19 cellular contexts compared by ENCODE assay signal in the genomic region with DNA sequence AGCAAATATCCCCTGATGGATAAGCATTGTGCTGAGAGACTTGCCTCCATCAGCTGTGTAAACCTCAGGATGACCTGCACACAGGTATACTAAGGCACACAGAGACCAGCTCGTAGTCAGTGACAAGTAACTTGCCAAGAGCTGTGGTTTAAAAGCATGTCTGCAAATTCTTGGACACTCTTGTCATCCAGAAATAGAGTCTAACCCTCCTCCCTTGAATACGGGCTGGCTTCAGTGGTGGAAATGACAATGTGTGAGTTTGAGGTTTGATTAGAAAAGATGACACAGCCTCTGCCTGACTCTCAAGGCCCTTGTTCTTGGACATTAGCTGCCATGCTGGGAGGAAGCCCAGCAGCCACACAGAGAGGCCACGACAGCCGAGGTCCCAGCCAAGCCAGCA.
DNase-seq lines count a peak whose midpoint lies in the region; FAIRE-seq and TF ChIP-seq lines count a peak whose summit lies in the region.
"Had no signal": no experiment of that assay in that cellular context is flagged by ENCODE, and none has a peak within 500 bp of the region (broad histone marks: within the 10 kb centered on the region; RNA-seq: fewer than 3 reads in every experiment).

No MANE protein-coding gene starts in this region.

- H3K9ac ChIP-seq in smooth muscle cell (ENCODE audit: low read depth) (no peak overlapping the region), GM23248 (no peak overlapping the region)

- no peak overlapping the region for H3K4me3 Mint-ChIP-seq in T-helper 1 cell treated with Interleukin-12 subunit alpha and Interleukin-12 subunit beta and Interleukin-4 antibody, amounts not matched to agents 30 μg/mL and 1 μg/mL, for 36 hours

- H3K79me2 ChIP-seq in smooth muscle cell (ENCODE audit: low read depth) (no peaks in the 10 kb centered on the region), GM23248 (ENCODE audit: insufficient read depth) (no peaks in the 10 kb centered on the region)

- H3K4me1 Mint-ChIP-seq in T-helper 1 cell treated with Interleukin-12 subunit alpha and Interleukin-12 subunit beta and Interleukin-4 antibody, amounts not matched to agents 30 μg/mL and 1 μg/mL, for 36 hours (ENCODE audit: low read depth): peaks cover 39% of the 10 kb centered on the region

- no peaks in the 10 kb centered on the region for H3K9me2 ChIP-seq in GM23248 (ENCODE audit: insufficient read depth)

- TF ChIP-seq CTCF in bronchial epithelial cell (IDR thresholded peaks at IDR 0.05; ENCODE audit: insufficient read depth, low read length, severe bottlenecking) (no peak), right atrium auricular region (IDR thresholded peaks at IDR 0.05) (no peak), smooth muscle cell (IDR thresholded peaks at IDR 0.05; ENCODE audit: borderline replicate concordance, insufficient read depth, poor library complexity, severe bottlenecking) (no peak)

- peaks cover 4 to 21% of the 10 kb centered on the region in 2 donors for H3K9me3 ChIP-seq in right atrium auricular region
- no peaks in the 10 kb centered on the region for H3K9me3 ChIP-seq in smooth muscle cell (replicated peaks; ENCODE audit: low read depth)
- H3K9me3 ChIP-seq in GM23248 (ENCODE audit: low read depth): no peaks in the 10 kb centered on the region

- H3K27ac ChIP-seq in right atrium auricular region: peak overlapping the region; percentile 7 to 62
- H3K27ac ChIP-seq in smooth muscle cell (ENCODE audit: low read depth): peak overlapping the region; percentile 75
- no peak overlapping the region for H3K27ac ChIP-seq in GM23248
- H3K27ac ChIP-seq: 22Rv1 had no signal

- no peaks in the 10 kb centered on the region for H3K27me3 Mint-ChIP-seq in T-helper 1 cell treated with Interleukin-12 subunit alpha and Interleukin-12 subunit beta and Interleukin-4 antibody, amounts not matched to agents 30 μg/mL and 1 μg/mL, for 36 hours (ENCODE audit: low read depth)

- no peak for TF ChIP-seq POLR2A in erythroblast (IDR thresholded peaks at IDR 0.05; ENCODE audit: low read length)

- DNase-seq in T-helper 1 cell (no peak), bronchial epithelial cell (ENCODE audit: low read depth) (peak; percentile 27), right atrium auricular region (ENCODE audit: low spot score) (no peak), smooth muscle cell (lab: John Stamatoyannopoulos, UW; ENCODE audit: unreplicated experiment) (no peak), erythroblast (lab: John Stamatoyannopoulos, UW) (no peak), GM23248 (no peak), amniotic stem cell (lab: John Stamatoyannopoulos, UW) (no peak)
- DNase-seq: C1 segment of cervical spinal cord, DMS 273 treated with DMSO at 0.1 percent for 48 hours, H7, Karpas-422, NCI-H1105 treated with DMSO at 0.1 percent for 48 hours, NCI-H187 treated with DMSO at 0.1 percent for 48 hours, NCI-H2171, NCI-H446 treated with DMSO at 0.1 percent for 48 hours, NCI-H748 treated with DMSO at 0.1 percent for 48 hours, SHP77 treated with DMSO at 0.1 percent for 48 hours had no signal

- H3K27me3 ChIP-seq in bronchial epithelial cell (ENCODE audit: control insufficient read depth, insufficient read depth, low read length) (no peaks in the 10 kb centered on the region), right atrium auricular region (no peaks in the 10 kb centered on the region), smooth muscle cell (ENCODE audit: low read depth) (no peaks in the 10 kb centered on the region), GM23248 (replicated peaks; ENCODE audit: insufficient read depth) (no peaks in the 10 kb centered on the region)

- no peaks in the 10 kb centered on the region for H3K36me3 ChIP-seq in bronchial epithelial cell (ENCODE audit: control insufficient read depth, insufficient read depth, low read length)
- H3K36me3 ChIP-seq in right atrium auricular region: no peaks in the 10 kb centered on the region
- no peaks in the 10 kb centered on the region for H3K36me3 ChIP-seq in smooth muscle cell (ENCODE audit: low read depth)
- no peaks in the 10 kb centered on the region for H3K36me3 ChIP-seq in GM23248 (ENCODE audit: low read depth)

- H3K4me2 ChIP-seq in smooth muscle cell: peak overlapping the region; percentile 44
- H3K4me2 ChIP-seq in GM23248 (ENCODE audit: unreplicated experiment): no peak overlapping the region

- in situ Hi-C loops in GM23248 (cut with MboI): no loop called here

- H3K4me3 ChIP-seq in bronchial epithelial cell (ENCODE audit: low read depth, low read length) (no peak overlapping the region), right atrium auricular region (no peak overlapping the region), smooth muscle cell (no peak overlapping the region), GM23248 (no peak overlapping the region)

- H3K9me3 Mint-ChIP-seq in T-helper 1 cell treated with Interleukin-12 subunit alpha and Interleukin-12 subunit beta and Interleukin-4 antibody, amounts not matched to agents 30 μg/mL and 1 μg/mL, for 36 hours: no peaks in the 10 kb centered on the region

- peak overlapping the region; percentile 39 for H3K27ac Mint-ChIP-seq in T-helper 1 cell treated with Interleukin-12 subunit alpha and Interleukin-12 subunit beta and Interleukin-4 antibody, amounts not matched to agents 30 μg/mL and 1 μg/mL, for 36 hours

- peaks cover 0 to 8% of the 10 kb centered on the region in 2 donors for H3K4me1 ChIP-seq in right atrium auricular region
- H3K4me1 ChIP-seq in smooth muscle cell (ENCODE audit: low read depth): no peaks in the 10 kb centered on the region
- no peaks in the 10 kb centered on the region for H3K4me1 ChIP-seq in GM23248 (ENCODE audit: insufficient read depth)

- 41% methylated on average over 4 of the region's 4 CpGs for WGBS in smooth muscle cell (ENCODE audit: low lambda C conversion rate)
- 24 to 34% methylated on average over 4 of the region's 4 CpGs for WGBS in GM23248 (ENCODE audit: low coverage in 1 of 2, low lambda C conversion rate in 2 of 2, missing lambda C conversion rate in 2 of 2), 2 experiments

- no peaks in the 10 kb centered on the region for H4K20me1 ChIP-seq in smooth muscle cell (ENCODE audit: low read depth)
- no peaks in the 10 kb centered on the region for H4K20me1 ChIP-seq in GM23248 (ENCODE audit: insufficient read depth)

- no peak overlapping the region for H2AFZ ChIP-seq in smooth muscle cell (ENCODE audit: low read depth)
- H2AFZ ChIP-seq in GM23248: no peak overlapping the region

- H3K36me3 Mint-ChIP-seq in T-helper 1 cell treated with Interleukin-12 subunit alpha and Interleukin-12 subunit beta and Interleukin-4 antibody, amounts not matched to agents 30 μg/mL and 1 μg/mL, for 36 hours (ENCODE audit: low read depth): peaks cover 42% of the 10 kb centered on the region

- H3F3A ChIP-seq in smooth muscle cell (ENCODE audit: low read depth): peaks cover 19% of the 10 kb centered on the region
- no peaks in the 10 kb centered on the region for H3F3A ChIP-seq in GM23248 (ENCODE audit: insufficient read depth)

- FAIRE-seq in bronchial epithelial cell (lab: Jason Lieb, UNC): no peak
